12 cellular contexts compared by ENCODE assay signal in genomic region chr17:17355426-17355825, GRCh38. TPM values are rescaled to one million over a fixed set of nuclear protein-coding genes. Genes with fewer than 3 reads are reported as not detected.
DNase-seq lines count a peak whose midpoint lies in the region; ATAC-seq and TF ChIP-seq lines count a peak whose summit lies in the region.
"Had no signal": no experiment of that assay in that cellular context is flagged by ENCODE, and none has a peak within 500 bp of the region (broad histone marks: within the 10 kb centered on the region; RNA-seq: fewer than 3 reads in every experiment).

No MANE protein-coding gene starts in this region.

- TF ChIP-seq CTCF in KMS-11 (conservative IDR thresholded peaks at IDR 0.05; ENCODE audit: low read depth, low read length), result no peak

- DNase-seq in Right ventricle myocardium superior (peak; percentile 10), Right ventricle myocardium inferior (ENCODE audit: missing footprints) (no peak), caudate nucleus (lab: John Stamatoyannopoulos, UW) (no peak), A172 (ENCODE audit: low spot score) (no peak), 8988T (no peak)
- DNase-seq: GF-D8 had no signal

- H3K4me1 ChIP-seq in KMS-11 (ENCODE audit: low read depth, poor library complexity, severe bottlenecking) (peaks cover 13% of the 10 kb centered on the region), skeletal muscle satellite cell (ENCODE audit: control insufficient read depth, insufficient read depth, low read length) (peaks cover 29% of the 10 kb centered on the region)
- H3K4me1 ChIP-seq: uterus had no signal

- H2AFZ ChIP-seq in KMS-11 (ENCODE audit: low read depth), result peak overlapping the region; percentile 44; the same call in 1 of the 2 replicates

- intact Hi-C loops in Right ventricle myocardium superior (cut with DNase I), result loop anchor here (2.0 to 5.0 kb wide), 2 partner anchors 62 to 287 kb away; no protein-coding TSS in a partner anchor
- intact Hi-C loops in Right ventricle myocardium inferior (cut with DNase I), result loop anchor here (1.0 to 5.0 kb wide), 2 partner anchors 122 to 258 kb away; partner anchors contain the start of gene MED9

- H3K9ac ChIP-seq in KMS-11, result no peak overlapping the region
- no peak overlapping the region for H3K9ac ChIP-seq in skeletal muscle satellite cell (ENCODE audit: low read depth, low read length)

- H4K20me1 ChIP-seq in KMS-11 (ENCODE audit: insufficient read depth), result no peaks in the 10 kb centered on the region

- H3K9me3 ChIP-seq in skeletal muscle satellite cell (replicated peaks; ENCODE audit: low read length), result no peaks in the 10 kb centered on the region
- H3K9me3 ChIP-seq: ovary, uterus had no signal

- H3K27me3 ChIP-seq in KMS-11 (ENCODE audit: insufficient read depth, low read depth) (no peaks in the 10 kb centered on the region), skeletal muscle satellite cell (ENCODE audit: control insufficient read depth, insufficient read depth, low read length) (no peaks in the 10 kb centered on the region)
- H3K27me3 ChIP-seq: ovary, uterus had no signal

- no peak overlapping the region for H3K27ac ChIP-seq in KMS-11
- H3K27ac ChIP-seq in caudate nucleus (ENCODE audit: low read depth, low read length), result peak overlapping the region; percentile 26
- H3K27ac ChIP-seq: ovary, skin epidermis, uterus had no signal

- H3K4me2 ChIP-seq in KMS-11 (peak overlapping the region; percentile 29; the same call in 1 of the 2 replicates), skeletal muscle satellite cell (ENCODE audit: low read length) (peak overlapping the region; percentile 39)

- no peak for ATAC-seq in Right ventricle myocardium superior (ENCODE audit: poor library complexity)
- ATAC-seq in Right ventricle myocardium inferior, result no peak
- no peak for ATAC-seq in HG02571 (IDR thresholded peaks at IDR 0.05; ENCODE audit: unreplicated experiment)

- H3K36me3 ChIP-seq in KMS-11 (ENCODE audit: insufficient read depth), result no peaks in the 10 kb centered on the region
- no peaks in the 10 kb centered on the region for H3K36me3 ChIP-seq in skeletal muscle satellite cell (ENCODE audit: insufficient read depth, low read length)
- H3K36me3 ChIP-seq: ovary, uterus had no signal

- no peaks in the 10 kb centered on the region for H3K79me2 ChIP-seq in KMS-11 (ENCODE audit: insufficient read depth, low read depth)

- H3K4me3 ChIP-seq in KMS-11 (IDR thresholded peaks at IDR 0.05; ENCODE audit: insufficient read depth, low read depth, low read length) (no peak overlapping the region), skeletal muscle satellite cell (ENCODE audit: low read length) (no peak overlapping the region)
- H3K4me3 ChIP-seq: ovary, skin epidermis, uterus had no signal

RNA-seq across cellular contexts. Expression of gene NT5M, which starts 52.3 kb away (rescaled TPM):
- 8.5 TPM for total RNA-seq in Right ventricle myocardium superior
- 8.3 TPM for total RNA-seq in Right ventricle myocardium inferior
- total RNA-seq in skeletal muscle satellite cell (2012; rRNA removed), result 1.0 and 1.5 TPM in 2 replicates
- total RNA-seq in A172 (2014; rRNA removed; shearing (Covaris generic)), result 12.3 and 12.7 TPM in 2 replicates
